22 cellular contexts compared by ENCODE assay signal in the genomic region with DNA sequence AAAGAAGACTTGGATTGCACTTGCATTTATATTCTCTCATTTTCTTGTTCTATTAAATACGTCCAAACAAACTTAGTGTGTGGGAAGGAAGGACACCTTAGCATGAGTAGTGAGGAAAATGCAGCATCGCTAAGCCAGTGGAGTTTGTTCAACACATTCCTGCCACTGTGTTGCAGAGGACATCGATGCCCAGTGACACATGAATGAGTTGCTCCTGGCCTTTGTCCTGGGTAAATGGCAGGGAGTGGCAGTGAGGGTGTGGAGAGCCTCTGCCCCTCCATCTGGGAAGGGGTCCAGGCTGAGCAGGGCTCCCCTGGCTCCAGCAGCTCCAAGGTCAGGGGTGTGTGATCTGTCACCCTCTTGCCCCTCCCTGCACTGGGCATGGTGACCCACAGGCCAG.
"Had no signal": no experiment of that assay in that cellular context is flagged by ENCODE, and none has a peak within 500 bp of the region (broad histone marks: within the 10 kb centered on the region; RNA-seq: fewer than 3 reads in every experiment).

No MANE protein-coding gene starts in this region.

- DNase-seq: colonic mucosa; dermis blood vessel endothelial cell; effector CD4-positive, alpha-beta T cell; gastrocnemius medialis; heart right ventricle; hypothalamus; kidney glomerular epithelial cell; mucosa of descending colon; naive thymus-derived CD8-positive, alpha-beta T cell; stimulated activated CD4-positive, alpha-beta T cell treated with anti-CD3 and anti-CD28 coated beads, Interleukin-15, amount 100 ng/mL, for 24 hours; stimulated activated CD4-positive, alpha-beta T cell treated with anti-CD3 and anti-CD28 coated beads, Interleukin-1b, Interleukin-23, amount 100 ng/mL, for 48 hours; stimulated activated CD4-positive, alpha-beta T cell treated with anti-CD3 and anti-CD28 coated beads, Interleukin-4, amount 100 ng/mL, for 24 hours; testis; upper lobe of right lung had no signal

- H3K27ac ChIP-seq: colonic mucosa, esophagus muscularis mucosa, gastrocnemius medialis, heart right ventricle, right atrium auricular region, testis, upper lobe of right lung, vagina had no signal

- H3K4me3 ChIP-seq: colonic mucosa, esophagus muscularis mucosa, gastrocnemius medialis, heart right ventricle, mucosa of descending colon, right atrium auricular region, testis, tibial nerve, upper lobe of right lung, vagina had no signal

- ATAC-seq: gastrocnemius medialis; heart right ventricle; left lobe of liver; mucosa of descending colon; naive thymus-derived CD8-positive, alpha-beta T cell; stimulated activated memory B cell treated with anti-CD40 and anti-IgM and Interleukin-4, amounts not matched to agents 10 μg/mL and 1 μg/mL and 100 μg/mL, for 72 hours; upper lobe of right lung had no signal

- H3K27me3 ChIP-seq: colonic mucosa, esophagus muscularis mucosa, gastrocnemius medialis, heart right ventricle, right atrium auricular region, testis, tibial nerve, upper lobe of right lung, vagina had no signal

- H3K36me3 ChIP-seq: colonic mucosa, esophagus muscularis mucosa, gastrocnemius medialis, vagina had no signal

- H3K4me1 ChIP-seq: colonic mucosa, gastrocnemius medialis, right atrium auricular region had no signal

- FAIRE-seq: endometrium, islet of Langerhans had no signal

- H3K9me3 ChIP-seq: colonic mucosa, gastrocnemius medialis, mucosa of descending colon, testis, upper lobe of right lung, vagina had no signal
